1 cellular context compared by ENCODE assay signal in the genomic region with DNA sequence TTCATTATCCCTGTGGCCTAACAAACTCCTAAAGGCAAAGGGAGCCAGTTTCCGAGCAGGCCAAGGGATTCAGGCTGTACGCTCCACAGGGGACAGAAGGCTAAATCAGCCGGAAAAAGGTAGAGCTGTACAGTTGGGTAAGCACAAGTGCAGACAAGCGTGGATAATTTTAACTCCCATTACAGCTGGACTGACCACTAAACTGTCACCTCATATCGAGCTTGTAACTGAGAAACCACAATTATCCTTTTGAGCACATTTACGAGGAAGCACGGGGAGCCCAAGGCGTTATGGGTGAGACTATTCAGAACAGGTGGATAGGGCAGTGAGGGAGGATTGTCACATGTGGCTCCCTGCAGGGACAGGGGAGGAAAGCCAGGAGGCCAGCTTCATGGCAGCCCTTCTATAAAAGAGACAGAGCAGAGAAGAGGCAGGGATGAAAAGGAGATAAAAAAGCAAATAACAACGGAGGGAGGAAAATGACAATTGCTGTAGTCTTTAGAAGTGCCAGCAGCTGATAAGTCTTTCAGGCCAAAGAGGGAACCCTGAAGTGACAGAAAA.
A peak's percentile ranks its signal among the peaks of the same experiment; 100 is the strongest.
TF ChIP-seq lines count a peak whose summit lies in the region.

No MANE protein-coding gene starts in this region.

TF ChIP-seq in HEK293, 187 proteins besides CTCF, POLR2A, EP300 and RAD21 (continued from another document and continues in another):
- TF ChIP-seq ZNF449 (tag by site-specific recombination; IDR thresholded peaks at IDR 0.05) (peak; percentile 41; the same call in 1 of the 2 replicates), ZNF426 (tag by site-specific recombination; IDR thresholded peaks at IDR 0.05) (no peak), YY2 (tag by site-specific recombination; IDR thresholded peaks at IDR 0.05) (no peak), ZNF626 (tag by site-specific recombination; IDR thresholded peaks at IDR 0.05) (no peak), ZNF366 (tag by site-specific recombination; conservative IDR thresholded peaks at IDR 0.05) (peak; percentile 87), ZNF112 (tag by site-specific recombination; IDR thresholded peaks at IDR 0.05) (no peak), ZNF624 (tag by site-specific recombination; IDR thresholded peaks at IDR 0.05) (no peak), GFI1B (tag by site-specific recombination; IDR thresholded peaks at IDR 0.05) (peak; percentile 88), ZNF501 (tag by site-specific recombination; IDR thresholded peaks at IDR 0.05) (peak; percentile 97), REPIN1 (tag by site-specific recombination; IDR thresholded peaks at IDR 0.05; ENCODE audit: low read depth) (no peak), ZBTB49 (tag by site-specific recombination; IDR thresholded peaks at IDR 0.05; ENCODE audit: low read depth) (0 out of 2 replicates have a peak, but pooled peaks have one; percentile 28), ZBTB7A (tag by site-specific recombination; IDR thresholded peaks at IDR 0.05; ENCODE audit: low read depth) (0 out of 2 replicates have a peak, but pooled peaks have one; percentile 32), ZNF302 (tag by site-specific recombination; IDR thresholded peaks at IDR 0.05; ENCODE audit: low read depth) (no peak), ZNF404 (tag by site-specific recombination; IDR thresholded peaks at IDR 0.05) (no peak)
- TF ChIP-seq, protein P1, sequence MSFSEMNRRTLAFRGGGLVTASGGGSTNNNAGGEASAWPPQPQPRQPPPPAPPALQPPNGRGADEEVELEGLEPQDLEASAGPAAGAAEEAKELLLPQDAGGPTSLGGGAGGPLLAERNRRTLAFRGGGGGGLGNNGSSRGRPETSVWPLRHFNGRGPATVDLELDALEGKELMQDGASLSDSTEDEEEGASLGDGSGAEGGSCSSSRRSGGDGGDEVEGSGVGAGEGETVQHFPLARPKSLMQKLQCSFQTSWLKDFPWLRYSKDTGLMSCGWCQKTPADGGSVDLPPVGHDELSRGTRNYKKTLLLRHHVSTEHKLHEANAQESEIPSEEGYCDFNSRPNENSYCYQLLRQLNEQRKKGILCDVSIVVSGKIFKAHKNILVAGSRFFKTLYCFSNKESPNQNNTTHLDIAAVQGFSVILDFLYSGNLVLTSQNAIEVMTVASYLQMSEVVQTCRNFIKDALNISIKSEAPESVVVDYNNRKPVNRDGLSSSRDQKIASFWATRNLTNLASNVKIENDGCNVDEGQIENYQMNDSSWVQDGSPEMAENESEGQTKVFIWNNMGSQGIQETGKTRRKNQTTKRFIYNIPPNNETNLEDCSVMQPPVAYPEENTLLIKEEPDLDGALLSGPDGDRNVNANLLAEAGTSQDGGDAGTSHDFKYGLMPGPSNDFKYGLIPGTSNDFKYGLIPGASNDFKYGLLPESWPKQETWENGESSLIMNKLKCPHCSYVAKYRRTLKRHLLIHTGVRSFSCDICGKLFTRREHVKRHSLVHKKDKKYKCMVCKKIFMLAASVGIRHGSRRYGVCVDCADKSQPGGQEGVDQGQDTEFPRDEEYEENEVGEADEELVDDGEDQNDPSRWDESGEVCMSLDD (tag by site-specific recombination; IDR thresholded peaks at IDR 0.05), result no peak
- TF ChIP-seq, protein P2, sequence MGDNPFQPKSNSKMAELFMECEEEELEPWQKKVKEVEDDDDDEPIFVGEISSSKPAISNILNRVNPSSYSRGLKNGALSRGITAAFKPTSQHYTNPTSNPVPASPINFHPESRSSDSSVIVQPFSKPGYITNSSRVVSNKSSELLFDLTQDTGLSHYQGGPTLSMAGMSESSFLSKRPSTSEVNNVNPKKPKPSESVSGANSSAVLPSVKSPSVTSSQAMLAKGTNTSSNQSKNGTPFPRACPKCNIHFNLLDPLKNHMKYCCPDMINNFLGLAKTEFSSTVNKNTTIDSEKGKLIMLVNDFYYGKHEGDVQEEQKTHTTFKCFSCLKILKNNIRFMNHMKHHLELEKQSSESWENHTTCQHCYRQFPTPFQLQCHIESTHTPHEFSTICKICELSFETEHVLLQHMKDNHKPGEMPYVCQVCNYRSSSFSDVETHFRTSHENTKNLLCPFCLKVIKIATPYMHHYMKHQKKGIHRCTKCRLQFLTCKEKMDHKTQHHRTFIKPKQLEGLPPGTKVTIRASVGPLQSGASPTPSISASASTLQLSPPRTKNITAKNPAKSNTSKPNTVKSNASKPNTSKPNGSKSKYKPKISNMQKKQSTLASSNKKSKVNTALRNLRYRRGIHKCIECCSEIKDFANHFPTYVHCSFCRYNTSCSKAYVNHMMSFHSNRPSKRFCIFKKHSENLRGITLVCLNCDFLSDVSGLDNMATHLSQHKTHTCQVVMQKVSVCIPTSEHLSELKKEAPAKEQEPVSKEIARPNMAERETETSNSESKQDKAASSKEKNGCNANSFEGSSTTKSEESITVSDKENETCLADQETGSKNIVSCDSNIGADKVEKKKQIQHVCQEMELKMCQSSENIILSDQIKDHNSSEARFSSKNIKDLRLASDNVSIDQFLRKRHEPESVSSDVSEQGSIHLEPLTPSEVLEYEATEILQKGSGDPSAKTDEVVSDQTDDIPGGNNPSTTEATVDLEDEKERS (tag by site-specific recombination; IDR thresholded peaks at IDR 0.05), result no peak
- TF ChIP-seq, protein P3, sequence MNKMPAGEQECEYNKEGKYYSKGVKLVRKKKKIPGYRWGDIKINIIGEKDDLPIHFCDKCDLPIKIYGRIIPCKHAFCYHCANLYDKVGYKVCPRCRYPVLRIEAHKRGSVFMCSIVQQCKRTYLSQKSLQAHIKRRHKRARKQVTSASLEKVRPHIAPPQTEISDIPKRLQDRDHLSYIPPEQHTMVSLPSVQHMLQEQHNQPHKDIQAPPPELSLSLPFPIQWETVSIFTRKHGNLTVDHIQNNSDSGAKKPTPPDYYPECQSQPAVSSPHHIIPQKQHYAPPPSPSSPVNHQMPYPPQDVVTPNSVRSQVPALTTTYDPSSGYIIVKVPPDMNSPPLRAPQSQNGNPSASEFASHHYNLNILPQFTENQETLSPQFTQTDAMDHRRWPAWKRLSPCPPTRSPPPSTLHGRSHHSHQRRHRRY (tag by site-specific recombination; IDR thresholded peaks at IDR 0.05), result no peak
- TF ChIP-seq, protein P4, sequence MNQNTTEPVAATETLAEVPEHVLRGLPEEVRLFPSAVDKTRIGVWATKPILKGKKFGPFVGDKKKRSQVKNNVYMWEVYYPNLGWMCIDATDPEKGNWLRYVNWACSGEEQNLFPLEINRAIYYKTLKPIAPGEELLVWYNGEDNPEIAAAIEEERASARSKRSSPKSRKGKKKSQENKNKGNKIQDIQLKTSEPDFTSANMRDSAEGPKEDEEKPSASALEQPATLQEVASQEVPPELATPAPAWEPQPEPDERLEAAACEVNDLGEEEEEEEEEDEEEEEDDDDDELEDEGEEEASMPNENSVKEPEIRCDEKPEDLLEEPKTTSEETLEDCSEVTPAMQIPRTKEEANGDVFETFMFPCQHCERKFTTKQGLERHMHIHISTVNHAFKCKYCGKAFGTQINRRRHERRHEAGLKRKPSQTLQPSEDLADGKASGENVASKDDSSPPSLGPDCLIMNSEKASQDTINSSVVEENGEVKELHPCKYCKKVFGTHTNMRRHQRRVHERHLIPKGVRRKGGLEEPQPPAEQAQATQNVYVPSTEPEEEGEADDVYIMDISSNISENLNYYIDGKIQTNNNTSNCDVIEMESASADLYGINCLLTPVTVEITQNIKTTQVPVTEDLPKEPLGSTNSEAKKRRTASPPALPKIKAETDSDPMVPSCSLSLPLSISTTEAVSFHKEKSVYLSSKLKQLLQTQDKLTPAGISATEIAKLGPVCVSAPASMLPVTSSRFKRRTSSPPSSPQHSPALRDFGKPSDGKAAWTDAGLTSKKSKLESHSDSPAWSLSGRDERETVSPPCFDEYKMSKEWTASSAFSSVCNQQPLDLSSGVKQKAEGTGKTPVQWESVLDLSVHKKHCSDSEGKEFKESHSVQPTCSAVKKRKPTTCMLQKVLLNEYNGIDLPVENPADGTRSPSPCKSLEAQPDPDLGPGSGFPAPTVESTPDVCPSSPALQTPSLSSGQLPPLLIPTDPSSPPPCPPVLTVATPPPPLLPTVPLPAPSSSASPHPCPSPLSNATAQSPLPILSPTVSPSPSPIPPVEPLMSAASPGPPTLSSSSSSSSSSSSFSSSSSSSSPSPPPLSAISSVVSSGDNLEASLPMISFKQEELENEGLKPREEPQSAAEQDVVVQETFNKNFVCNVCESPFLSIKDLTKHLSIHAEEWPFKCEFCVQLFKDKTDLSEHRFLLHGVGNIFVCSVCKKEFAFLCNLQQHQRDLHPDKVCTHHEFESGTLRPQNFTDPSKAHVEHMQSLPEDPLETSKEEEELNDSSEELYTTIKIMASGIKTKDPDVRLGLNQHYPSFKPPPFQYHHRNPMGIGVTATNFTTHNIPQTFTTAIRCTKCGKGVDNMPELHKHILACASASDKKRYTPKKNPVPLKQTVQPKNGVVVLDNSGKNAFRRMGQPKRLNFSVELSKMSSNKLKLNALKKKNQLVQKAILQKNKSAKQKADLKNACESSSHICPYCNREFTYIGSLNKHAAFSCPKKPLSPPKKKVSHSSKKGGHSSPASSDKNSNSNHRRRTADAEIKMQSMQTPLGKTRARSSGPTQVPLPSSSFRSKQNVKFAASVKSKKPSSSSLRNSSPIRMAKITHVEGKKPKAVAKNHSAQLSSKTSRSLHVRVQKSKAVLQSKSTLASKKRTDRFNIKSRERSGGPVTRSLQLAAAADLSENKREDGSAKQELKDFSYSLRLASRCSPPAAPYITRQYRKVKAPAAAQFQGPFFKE (tag by site-specific recombination; IDR thresholded peaks at IDR 0.05; ENCODE audit: borderline replicate concordance), result no peak
- TF ChIP-seq, protein P5, sequence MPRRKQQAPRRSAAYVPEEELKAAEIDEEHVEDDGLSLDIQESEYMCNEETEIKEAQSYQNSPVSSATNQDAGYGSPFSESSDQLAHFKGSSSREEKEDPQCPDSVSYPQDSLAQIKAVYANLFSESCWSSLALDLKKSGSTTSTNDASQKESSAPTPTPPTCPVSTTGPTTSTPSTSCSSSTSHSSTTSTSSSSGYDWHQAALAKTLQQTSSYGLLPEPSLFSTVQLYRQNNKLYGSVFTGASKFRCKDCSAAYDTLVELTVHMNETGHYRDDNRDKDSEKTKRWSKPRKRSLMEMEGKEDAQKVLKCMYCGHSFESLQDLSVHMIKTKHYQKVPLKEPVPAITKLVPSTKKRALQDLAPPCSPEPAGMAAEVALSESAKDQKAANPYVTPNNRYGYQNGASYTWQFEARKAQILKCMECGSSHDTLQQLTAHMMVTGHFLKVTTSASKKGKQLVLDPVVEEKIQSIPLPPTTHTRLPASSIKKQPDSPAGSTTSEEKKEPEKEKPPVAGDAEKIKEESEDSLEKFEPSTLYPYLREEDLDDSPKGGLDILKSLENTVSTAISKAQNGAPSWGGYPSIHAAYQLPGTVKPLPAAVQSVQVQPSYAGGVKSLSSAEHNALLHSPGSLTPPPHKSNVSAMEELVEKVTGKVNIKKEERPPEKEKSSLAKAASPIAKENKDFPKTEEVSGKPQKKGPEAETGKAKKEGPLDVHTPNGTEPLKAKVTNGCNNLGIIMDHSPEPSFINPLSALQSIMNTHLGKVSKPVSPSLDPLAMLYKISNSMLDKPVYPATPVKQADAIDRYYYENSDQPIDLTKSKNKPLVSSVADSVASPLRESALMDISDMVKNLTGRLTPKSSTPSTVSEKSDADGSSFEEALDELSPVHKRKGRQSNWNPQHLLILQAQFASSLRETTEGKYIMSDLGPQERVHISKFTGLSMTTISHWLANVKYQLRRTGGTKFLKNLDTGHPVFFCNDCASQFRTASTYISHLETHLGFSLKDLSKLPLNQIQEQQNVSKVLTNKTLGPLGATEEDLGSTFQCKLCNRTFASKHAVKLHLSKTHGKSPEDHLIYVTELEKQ (tag by site-specific recombination; IDR thresholded peaks at IDR 0.05; ENCODE audit: borderline replicate concordance), result peak; percentile 98
- TF ChIP-seq, protein P6, sequence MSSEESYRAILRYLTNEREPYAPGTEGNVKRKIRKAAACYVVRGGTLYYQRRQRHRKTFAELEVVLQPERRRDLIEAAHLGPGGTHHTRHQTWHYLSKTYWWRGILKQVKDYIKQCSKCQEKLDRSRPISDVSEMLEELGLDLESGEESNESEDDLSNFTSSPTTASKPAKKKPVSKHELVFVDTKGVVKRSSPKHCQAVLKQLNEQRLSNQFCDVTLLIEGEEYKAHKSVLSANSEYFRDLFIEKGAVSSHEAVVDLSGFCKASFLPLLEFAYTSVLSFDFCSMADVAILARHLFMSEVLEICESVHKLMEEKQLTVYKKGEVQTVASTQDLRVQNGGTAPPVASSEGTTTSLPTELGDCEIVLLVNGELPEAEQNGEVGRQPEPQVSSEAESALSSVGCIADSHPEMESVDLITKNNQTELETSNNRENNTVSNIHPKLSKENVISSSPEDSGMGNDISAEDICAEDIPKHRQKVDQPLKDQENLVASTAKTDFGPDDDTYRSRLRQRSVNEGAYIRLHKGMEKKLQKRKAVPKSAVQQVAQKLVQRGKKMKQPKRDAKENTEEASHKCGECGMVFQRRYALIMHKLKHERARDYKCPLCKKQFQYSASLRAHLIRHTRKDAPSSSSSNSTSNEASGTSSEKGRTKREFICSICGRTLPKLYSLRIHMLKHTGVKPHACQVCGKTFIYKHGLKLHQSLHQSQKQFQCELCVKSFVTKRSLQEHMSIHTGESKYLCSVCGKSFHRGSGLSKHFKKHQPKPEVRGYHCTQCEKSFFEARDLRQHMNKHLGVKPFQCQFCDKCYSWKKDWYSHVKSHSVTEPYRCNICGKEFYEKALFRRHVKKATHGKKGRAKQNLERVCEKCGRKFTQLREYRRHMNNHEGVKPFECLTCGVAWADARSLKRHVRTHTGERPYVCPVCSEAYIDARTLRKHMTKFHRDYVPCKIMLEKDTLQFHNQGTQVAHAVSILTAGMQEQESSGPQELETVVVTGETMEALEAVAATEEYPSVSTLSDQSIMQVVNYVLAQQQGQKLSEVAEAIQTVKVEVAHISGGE (tag by site-specific recombination; conservative IDR thresholded peaks at IDR 0.05; ENCODE audit: low read depth), result no peak; the same call in 1 of the 2 replicates
